ENCODE assay signal across 22 cellular contexts in the genomic region with DNA sequence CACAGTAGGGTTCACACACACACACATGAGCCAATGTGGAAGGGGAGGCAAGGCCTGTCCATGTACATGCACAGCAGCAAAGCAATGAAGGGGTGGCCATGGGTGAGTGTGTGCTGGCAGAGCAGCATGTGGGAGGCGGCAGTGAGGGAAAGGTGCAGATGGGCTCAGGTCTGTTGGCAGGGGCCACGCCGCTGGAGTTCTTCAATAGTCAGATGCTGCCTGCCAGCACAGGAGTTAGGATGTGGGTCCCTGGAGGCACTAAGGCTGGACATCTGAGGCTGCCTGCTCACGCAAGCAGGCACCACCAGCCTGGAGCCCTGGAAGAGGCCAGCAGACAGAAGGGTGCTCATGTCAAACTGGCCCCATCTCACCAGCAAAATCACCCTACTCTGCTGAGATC.
DNase-seq lines count a peak whose midpoint lies in the region; ATAC-seq and TF ChIP-seq lines count a peak whose summit lies in the region.
"Had no signal": no experiment of that assay in that cellular context is flagged by ENCODE, and none has a peak within 500 bp of the region (broad histone marks: within the 10 kb centered on the region; RNA-seq: fewer than 3 reads in every experiment).

No MANE protein-coding gene starts in this region.

- H4K91ac ChIP-seq in IMR-90 (ENCODE audit: insufficient read depth, low read depth, low read length) (no peak overlapping the region), neuronal stem cell (ENCODE audit: low read depth, low read length, poor library complexity) (no peak overlapping the region)

- H3K27me3 ChIP-seq in GM23338 (ENCODE audit: insufficient read depth): no peaks in the 10 kb centered on the region
- no peaks in the 10 kb centered on the region for H3K27me3 ChIP-seq in IMR-90 (ENCODE audit: control insufficient read depth, insufficient read depth, low read length)
- H3K27me3 ChIP-seq in neuronal stem cell (ENCODE audit: control insufficient read depth in 3 of 3, insufficient read depth in 3 of 3, low read depth in 1 of 3, low read length in 3 of 3): no peaks in the 10 kb centered on the region
- H3K27me3 ChIP-seq in upper lobe of right lung: no peaks in the 10 kb centered on the region
- no peaks in the 10 kb centered on the region for H3K27me3 ChIP-seq in uterus
- H3K27me3 ChIP-seq: BE2C; BLaER1 treated with 17β-estradiol and CSF1 and Interleukin-3, amounts not matched to agents 10 nM and 100 nM had no signal

- H3K56ac ChIP-seq in IMR-90 (ENCODE audit: extremely low read depth, insufficient read depth, low read length): no peak overlapping the region

- H3K4me3 Mint-ChIP-seq in GM23338: no peak overlapping the region
- H3K4me3 Mint-ChIP-seq: CD14-positive monocyte; CD4-positive, alpha-beta T cell; CD8-positive, alpha-beta memory T cell; HFFc6 had no signal

- H3K9ac ChIP-seq in IMR-90 (ENCODE audit: low read depth, low read length) (no peak overlapping the region), neuronal stem cell (ENCODE audit: low read depth, low read length, poor library complexity) (peak overlapping the region; percentile 74)
- H3K9ac ChIP-seq: BLaER1 treated with 17β-estradiol and CSF1 and Interleukin-3, amounts not matched to agents 10 nM and 100 nM had no signal

- H3K23ac ChIP-seq in IMR-90 (ENCODE audit: low read depth, low read length) (no peak overlapping the region), neuronal stem cell (ENCODE audit: low read depth, low read length, poor library complexity) (no peak overlapping the region)

- no peaks in the 10 kb centered on the region for H3K4me1 Mint-ChIP-seq in GM23338
- H3K4me1 Mint-ChIP-seq: CD14-positive monocyte; CD8-positive, alpha-beta memory T cell had no signal

- H3K9me3 ChIP-seq in IMR-90 (ENCODE audit: control insufficient read depth, insufficient read depth, low read length): no peaks in the 10 kb centered on the region
- H3K9me3 ChIP-seq in neuronal stem cell (replicated peaks in 1 of 2; ENCODE audit: control insufficient read depth in 2 of 2, insufficient read depth in 1 of 2, low read depth in 1 of 2, low read length in 2 of 2): no peaks in the 10 kb centered on the region
- no peaks in the 10 kb centered on the region for H3K9me3 ChIP-seq in upper lobe of right lung
- no peaks in the 10 kb centered on the region for H3K9me3 ChIP-seq in uterus
- H3K9me3 ChIP-seq: A549; BE2C; BLaER1 treated with 17β-estradiol and CSF1 and Interleukin-3, amounts not matched to agents 10 nM and 100 nM; HAP-1 had no signal

- H3K9me1 ChIP-seq in IMR-90 (ENCODE audit: insufficient read depth, low read length): 0 out of 2 replicates have a peak, but pooled peaks cover 2% of the 10 kb centered on the region

- H4K8ac ChIP-seq in IMR-90 (ENCODE audit: low read depth in 2 of 2, low read length in 2 of 2) (no peak overlapping the region), neuronal stem cell (ENCODE audit: low read depth, low read length) (no peak overlapping the region)

- CTCF ChIA-PET in IMR-90 (lab: Yijun Ruan, JAX): no interaction called here

- in situ Hi-C loops in IMR-90 (cut with MboI; ENCODE audit: low sequenced_read_pairs): no loop called here

- H3K27ac ChIP-seq in GM23338 (ENCODE audit: low read depth) (no peak overlapping the region), IMR-90 (ENCODE audit: insufficient read depth, low read length) (no peak overlapping the region), neuronal stem cell (replicated peaks; ENCODE audit: low read length) (no peak overlapping the region), upper lobe of right lung (no peak overlapping the region), uterus (no peak overlapping the region)
- H3K27ac ChIP-seq: A549; BLaER1 treated with 17β-estradiol and CSF1 and Interleukin-3, amounts not matched to agents 10 nM and 100 nM had no signal

- TF ChIP-seq POLR2A in IMR-90 (IDR thresholded peaks at IDR 0.05; ENCODE audit: low read depth, low read length): no peak
- no peak for TF ChIP-seq POLR2A in uterus (IDR thresholded peaks at IDR 0.05)

- H3K4me2 ChIP-seq in GM23338: no peak overlapping the region
- no peak overlapping the region for H3K4me2 ChIP-seq in IMR-90 (ENCODE audit: low read depth, low read length)
- H3K4me2 ChIP-seq in neuronal stem cell (ENCODE audit: insufficient read depth, low read length, poor library complexity, severe bottlenecking): no peak overlapping the region
- H3K4me2 ChIP-seq: A549; BLaER1 treated with 17β-estradiol and CSF1 and Interleukin-3, amounts not matched to agents 10 nM and 100 nM had no signal

- no peak overlapping the region for H2AFZ ChIP-seq in GM23338
- H2AFZ ChIP-seq in IMR-90 (replicated peaks; ENCODE audit: low read length, poor library complexity): peak overlapping the region; percentile 63
- no peak overlapping the region for H2AFZ ChIP-seq in neuronal stem cell (ENCODE audit: low read length)

- no peaks in the 10 kb centered on the region for H3K27me3 Mint-ChIP-seq in GM23338 (ENCODE audit: insufficient read depth, low read depth, poor library complexity)
- H3K27me3 Mint-ChIP-seq: CD4-positive, alpha-beta T cell; CD8-positive, alpha-beta memory T cell had no signal

- WGBS in IMR-90 (ENCODE audit: extremely low coverage in 2 of 2, insufficient read length in 1 of 2), 2 experiments: no CpG with 5 or more reads among the region's 4 CpGs
- no CpG with 5 or more reads among the region's 4 CpGs for WGBS in neuronal stem cell (ENCODE audit: extremely low coverage in 2 of 2, insufficient read length in 2 of 2, insufficient replicate concordance in 1 of 2), 2 donors

- no peaks in the 10 kb centered on the region for H3K36me3 Mint-ChIP-seq in GM23338 (ENCODE audit: low read depth)
- H3K36me3 Mint-ChIP-seq: CD14-positive monocyte; CD8-positive, alpha-beta memory T cell had no signal

- H3K79me1 ChIP-seq in IMR-90 (ENCODE audit: low read depth in 1 of 2, low read length in 2 of 2) (no peaks in the 10 kb centered on the region), neuronal stem cell (ENCODE audit: low read depth, low read length) (no peaks in the 10 kb centered on the region)

- no peaks in the 10 kb centered on the region for H3K9me3 Mint-ChIP-seq in GM23338
- H3K9me3 Mint-ChIP-seq: HFFc6 had no signal

- ATAC-seq in GM23338: no peak
- ATAC-seq in IMR-90 (ENCODE audit: low read depth): no peak
- peak; percentile 22 for ATAC-seq in upper lobe of right lung
- ATAC-seq: A549 had no signal

- no TSS peak for BruUV-seq in IMR-90 (replicated peaks; lab: Mats Ljungman, UMichigan)

- no peak overlapping the region for H2AK9ac ChIP-seq in IMR-90 (replicated peaks; ENCODE audit: low read depth, low read length, poor library complexity)

- H3K9me2 ChIP-seq in GM23338 (ENCODE audit: insufficient read depth): no peaks in the 10 kb centered on the region

- intact Hi-C loops in IMR-90 (cut with micrococcal nuclease): no loop called here
- intact Hi-C loops in upper lobe of right lung (cut with DNase I): no loop called here
- intact Hi-C loops in uterus (cut with DNase I; ENCODE audit: low total_unique reads): no loop called here

- H2BK15ac ChIP-seq in IMR-90 (ENCODE audit: low read depth, low read length): no peak overlapping the region
- no peak overlapping the region for H2BK15ac ChIP-seq in neuronal stem cell (ENCODE audit: low read length)

- H3K4me1 ChIP-seq in GM23338 (ENCODE audit: insufficient read depth) (no peaks in the 10 kb centered on the region), IMR-90 (ENCODE audit: control insufficient read depth, insufficient read depth, low read length) (no peaks in the 10 kb centered on the region), neuronal stem cell (ENCODE audit: control insufficient read depth in 2 of 2, insufficient read depth in 1 of 2, low read depth in 1 of 2, low read length in 2 of 2) (no peaks in the 10 kb centered on the region), upper lobe of right lung (no peaks in the 10 kb centered on the region), uterus (no peaks in the 10 kb centered on the region)
- H3K4me1 ChIP-seq: A549, BE2C, HAP-1 had no signal

- H2BK5ac ChIP-seq in IMR-90 (ENCODE audit: low read depth, low read length, poor library complexity, severe bottlenecking) (no peak overlapping the region), neuronal stem cell (ENCODE audit: low read length) (no peak overlapping the region)

- H3K14ac ChIP-seq in IMR-90 (replicated peaks; ENCODE audit: low read depth, low read length) (no peak overlapping the region), neuronal stem cell (ENCODE audit: low read length) (no peak overlapping the region)

- no peaks in the 10 kb centered on the region for H3F3A ChIP-seq in GM23338 (replicated peaks; ENCODE audit: low read depth)

- H2AK5ac ChIP-seq in IMR-90 (ENCODE audit: low read depth, low read length) (no peak overlapping the region), neuronal stem cell (ENCODE audit: low read depth, low read length) (peak overlapping the region; percentile 68)

- H2BK120ac ChIP-seq in IMR-90 (ENCODE audit: low read depth, low read length): no peak overlapping the region
- peak overlapping the region; percentile 81 for H2BK120ac ChIP-seq in neuronal stem cell (ENCODE audit: low read depth, low read length)

- H3K18ac ChIP-seq in IMR-90 (ENCODE audit: low read depth, low read length) (no peak overlapping the region), neuronal stem cell (ENCODE audit: low read length) (peak overlapping the region; percentile 32)

- H3K27ac Mint-ChIP-seq in GM23338: peak overlapping the region; percentile 66; the same call in 1 of the 2 replicates
- H3K27ac Mint-ChIP-seq: CD14-positive monocyte; CD4-positive, alpha-beta T cell; CD8-positive, alpha-beta memory T cell; HFFc6 had no signal

- H3K4ac ChIP-seq in IMR-90 (ENCODE audit: low read depth, low read length) (no peak overlapping the region), neuronal stem cell (ENCODE audit: low read length) (no peak overlapping the region)

- DNase-seq in GM23338 (ENCODE audit: low spot score) (no peak), IMR-90 (no peak), neuronal stem cell (ENCODE audit: low spot score) (no peak), upper lobe of right lung (no peak), NCI-H774 (lab: John Stamatoyannopoulos, UW) (no peak), uterus (no peak)
- DNase-seq in stimulated activated CD4-positive, alpha-beta T cell treated with anti-CD3 and anti-CD28 coated beads, Interleukin-1b, Interleukin-23, amount 100 ng/mL, for 48 hours: no peak
- DNase-seq: 8988T; ACHN; AML-193; BE2C; CD4-positive, alpha-beta T cell; CD8-positive, alpha-beta memory T cell; DMS 273 treated with DMSO at 0.1 percent for 48 hours; DMS79; EL; GDM1; HFFc6 had no signal

- no peak overlapping the region for H2BK20ac ChIP-seq in IMR-90 (ENCODE audit: low read depth, low read length)

- dilution Hi-C loops in IMR-90 (cut with HindIII; ENCODE audit: low sequenced_read_pairs, unreplicated experiment): no loop called here

- H3K79me2 ChIP-seq in GM23338 (replicated peaks; ENCODE audit: insufficient read depth): no peaks in the 10 kb centered on the region

- no peak for TF ChIP-seq RAD21 in IMR-90 (IDR thresholded peaks at IDR 0.05; ENCODE audit: low read length)

- H2BK12ac ChIP-seq in neuronal stem cell (ENCODE audit: low read length): no peak overlapping the region

- POLR2A ChIA-PET in IMR-90 (lab: Charles Lee; ENCODE audit: unreplicated experiment): no interaction called here

- H4K20me1 ChIP-seq in GM23338 (replicated peaks; ENCODE audit: insufficient read depth): no peaks in the 10 kb centered on the region
- no peaks in the 10 kb centered on the region for H4K20me1 ChIP-seq in IMR-90 (ENCODE audit: insufficient read depth, low read length)
- H4K20me1 ChIP-seq: BLaER1 treated with 17β-estradiol and CSF1 and Interleukin-3, amounts not matched to agents 10 nM and 100 nM had no signal

- H4K5ac ChIP-seq in IMR-90 (ENCODE audit: low read depth, low read length): no peak overlapping the region

- TF ChIP-seq CTCF in GM23338 (conservative IDR thresholded peaks at IDR 0.05; ENCODE audit: low read depth in 2 of 2): no peak
- no peak for TF ChIP-seq CTCF in IMR-90 (conservative IDR thresholded peaks at IDR 0.05; ENCODE audit: low read depth, low read length)
- TF ChIP-seq CTCF in upper lobe of right lung (IDR thresholded peaks at IDR 0.05): no peak
- TF ChIP-seq CTCF in uterus (IDR thresholded peaks at IDR 0.05): no peak

- no peaks in the 10 kb centered on the region for H3K36me3 ChIP-seq in GM23338 (ENCODE audit: insufficient read depth)
- H3K36me3 ChIP-seq in IMR-90 (ENCODE audit: control insufficient read depth, insufficient read depth, low read length): no peaks in the 10 kb centered on the region
- no peaks in the 10 kb centered on the region for H3K36me3 ChIP-seq in neuronal stem cell (replicated peaks in 1 of 2; ENCODE audit: control insufficient read depth in 2 of 2, insufficient read depth in 2 of 2, low read length in 2 of 2)
- no peaks in the 10 kb centered on the region for H3K36me3 ChIP-seq in upper lobe of right lung
- no peaks in the 10 kb centered on the region for H3K36me3 ChIP-seq in uterus
- H3K36me3 ChIP-seq: BE2C; BLaER1 treated with 17β-estradiol and CSF1 and Interleukin-3, amounts not matched to agents 10 nM and 100 nM; HAP-1 had no signal

- H3K4me3 ChIP-seq in GM23338: no peak overlapping the region
- H3K4me3 ChIP-seq in IMR-90 (ENCODE audit: insufficient read depth, low read depth, low read length): no peak overlapping the region
- H3K4me3 ChIP-seq in neuronal stem cell (ENCODE audit: low read length in 2 of 2): peak overlapping the region in 1 of 2 donors; percentile 35
- no peak overlapping the region for H3K4me3 ChIP-seq in upper lobe of right lung
- no peak overlapping the region for H3K4me3 ChIP-seq in uterus
- H3K4me3 ChIP-seq: A549; BLaER1 treated with 17β-estradiol and CSF1 and Interleukin-3, amounts not matched to agents 10 nM and 100 nM; HAP-1 had no signal
